ENCODE assay signal across 8 cellular contexts in the genomic region with DNA sequence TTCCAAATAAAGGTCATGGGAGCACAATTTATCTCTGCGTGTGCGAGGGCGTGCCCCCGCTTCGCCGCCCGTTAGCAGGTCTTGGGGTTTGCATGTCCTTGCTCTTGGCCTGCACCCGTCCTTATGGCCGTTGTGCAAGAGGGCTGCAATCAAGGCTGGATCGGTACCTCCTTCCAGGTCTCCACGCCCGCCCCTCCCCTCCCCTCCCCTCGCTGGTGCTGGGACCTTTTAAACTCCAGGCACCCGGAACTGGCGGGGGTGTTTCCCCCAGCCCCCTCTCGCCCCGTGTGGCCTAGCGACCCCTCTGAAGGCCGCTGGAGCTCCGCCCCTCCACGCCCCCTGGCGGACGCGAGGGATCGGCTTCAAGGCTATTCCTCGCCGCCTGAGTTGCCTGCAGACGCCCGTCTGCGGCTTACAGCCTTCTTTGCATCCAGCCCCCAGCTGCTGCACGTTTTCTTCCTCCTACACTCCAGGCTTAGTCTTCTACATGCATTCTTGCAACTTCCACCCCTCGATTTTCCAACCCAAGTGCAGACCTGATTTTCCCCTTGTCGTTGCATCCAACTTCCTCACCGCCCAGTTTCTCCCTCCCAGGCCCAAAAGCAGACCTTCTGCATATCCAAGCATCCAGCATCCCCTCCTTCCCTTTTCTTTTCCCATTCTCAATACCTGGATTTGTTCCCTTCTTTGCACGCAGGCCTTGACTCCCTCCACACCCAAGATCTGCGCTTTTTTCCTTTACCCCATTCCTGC. TPM values are rescaled to one million over a fixed set of nuclear protein-coding genes. Genes with fewer than 3 reads are reported as not detected.
DNase-seq lines count a peak whose midpoint lies in the region; ATAC-seq and FAIRE-seq lines count a peak whose summit lies in the region.

No MANE protein-coding gene starts in this region.

- no peak for FAIRE-seq in frontal cortex (lab: Jason Lieb, UNC)

- DNase-seq in EH (ENCODE audit: low read depth) (peak; percentile 75), KBM-7 (peak; percentile 90), SHP77 (lab: John Stamatoyannopoulos, UW) (peak; percentile 67 to 79), frontal cortex (ENCODE audit: low spot score in 2 of 2) (peak; percentile 66 to 75), nucleus accumbens (lab: John Stamatoyannopoulos, UW) (peak in 54 of 56 donors; percentile 32 to 90 (median 73)), superior temporal gyrus (ENCODE audit: extremely low spot score) (peak; percentile 91)
- DNase-seq in activated naive CD4-positive, alpha-beta T cell (lab: John Stamatoyannopoulos, UW): peak; percentile 45 to 72 (median 60)

- in situ Hi-C loops in KBM-7 (cut with MboI; ENCODE audit: low pct_unique_long_range_greater_than_20kb, low sequenced_read_pairs): no loop called here

- peak; percentile 72 for ATAC-seq in GM21737 (IDR thresholded peaks at IDR 0.05; ENCODE audit: unreplicated experiment)

RNA-seq across cellular contexts. Expression of a gene that starts 0.6 kb away (rescaled TPM):
- total RNA-seq in frontal cortex: 271 TPM

RNA-seq across cellular contexts. Expression of a gene that starts 11.8 kb away (rescaled TPM):
- 46.9 TPM for total RNA-seq in frontal cortex

Comparison
In these comparisons a context has a peak if more than half of its experiments do, and no peak if none do; other contexts are left out.
1. Peak in every context shown above with its lines: DNase-seq and ATAC-seq.